Comparison of ENCODE assay signal across 30 cellular contexts in genomic region chr14:20215196-20215595, GRCh38. TPM values are rescaled to one million over a fixed set of nuclear protein-coding genes. Genes with fewer than 3 reads are reported as not detected.
DNase-seq lines count a peak whose midpoint lies in the region; ATAC-seq, FAIRE-seq and TF ChIP-seq lines count a peak whose summit lies in the region.
"Had no signal": no experiment of that assay in that cellular context is flagged by ENCODE, and none has a peak within 500 bp of the region (broad histone marks: within the 10 kb centered on the region; RNA-seq: fewer than 3 reads in every experiment).

No MANE protein-coding gene starts in this region.

- no peaks in the 10 kb centered on the region for H3K27me3 Mint-ChIP-seq in osteocyte (ENCODE audit: unreplicated experiment)

- no peaks in the 10 kb centered on the region for H3K9me1 ChIP-seq in K562 (ENCODE audit: control insufficient read depth, insufficient read depth, low read length)

- H3K4me1 ChIP-seq in K562 (replicated peaks in 1 of 2; ENCODE audit: control insufficient read depth in 2 of 2, insufficient read depth in 2 of 2, low read length in 2 of 2): peaks cover 0 to 8% of the 10 kb centered on the region in 2 experiments; a peak in 3 of 5 replicates

- TF ChIP-seq EP300 in K562 (IDR thresholded peaks at IDR 0.05; ENCODE audit: low read length): no peak

- POLR2A ChIA-PET in K562 (lab: Yijun Ruan, JAX): no interaction called here

- intact Hi-C loops in K562 (cut with micrococcal nuclease): no loop called here

- CTCF ChIA-PET in K562 (lab: Yijun Ruan, JAX; ENCODE audit: low intra/inter-chr PET ratio): no interaction called here

- H3K4me3 ChIP-seq in K562: no peak overlapping the region
- H3K4me3 ChIP-seq: A549 had no signal

- ATAC-seq in K562 (no peak), HG03175 (IDR thresholded peaks at IDR 0.05; ENCODE audit: unreplicated experiment) (no peak)
- ATAC-seq: A549, PC-3, Right ventricle myocardium inferior had no signal

- H3K79me2 ChIP-seq in K562 (ENCODE audit: control insufficient read depth, insufficient read depth, low read length): no peaks in the 10 kb centered on the region

- H4K20me1 ChIP-seq in K562 (replicated peaks; ENCODE audit: control insufficient read depth, insufficient read depth, low read length): no peaks in the 10 kb centered on the region

- TF ChIP-seq RAD21 in K562 (CRISPR knock-in tag; conservative IDR thresholded peaks at IDR 0.05 in 1 of 2, IDR thresholded peaks at IDR 0.05 in 1 of 2): no peak

- H3K27me3 ChIP-seq in K562 (ENCODE audit: control insufficient read depth in 2 of 2, insufficient read depth in 2 of 2, low read length in 2 of 2): no peaks in the 10 kb centered on the region

- no peaks in the 10 kb centered on the region for H3K4me1 Mint-ChIP-seq in osteocyte (ENCODE audit: unreplicated experiment)
- H3K4me1 Mint-ChIP-seq: CD4-positive, alpha-beta memory T cell; H9 had no signal

- H3K4me2 ChIP-seq in K562 (ENCODE audit: insufficient read depth, low read length): no peak overlapping the region
- H3K4me2 ChIP-seq: A549 had no signal

- WGBS in K562 (ENCODE audit: insufficient coverage, low coverage, missing lambda C conversion rate): 85% methylated on average over 2 of the region's 2 CpGs

- H3K27ac ChIP-seq in K562 (ENCODE audit: extremely low read depth, low read depth, low read length): no peak overlapping the region
- H3K27ac ChIP-seq: A549 had no signal

- H3K9me3 Mint-ChIP-seq in osteocyte (ENCODE audit: unreplicated experiment): peaks cover 30% of the 10 kb centered on the region

- no peaks in the 10 kb centered on the region for H3K36me3 Mint-ChIP-seq in osteocyte (ENCODE audit: unreplicated experiment)
- H3K36me3 Mint-ChIP-seq: CD4-positive, alpha-beta memory T cell had no signal

- no peak for TF ChIP-seq POLR2A in K562 (conservative IDR thresholded peaks at IDR 0.05)

- no peak overlapping the region for H2AFZ ChIP-seq in K562 (ENCODE audit: low read depth, low read length)

- no peak overlapping the region for H3K9ac ChIP-seq in K562 (ENCODE audit: insufficient read depth in 1 of 2, low read depth in 2 of 2, low read length in 2 of 2)

- no peak overlapping the region for H3K4me3 Mint-ChIP-seq in osteocyte (ENCODE audit: unreplicated experiment)
- H3K4me3 Mint-ChIP-seq: CD4-positive, alpha-beta memory T cell; H9 had no signal

- no peak overlapping the region for H3K27ac Mint-ChIP-seq in osteocyte (ENCODE audit: unreplicated experiment)
- H3K27ac Mint-ChIP-seq: CD4-positive, alpha-beta memory T cell; H9 had no signal

- no peak for FAIRE-seq in K562 (lab: Jason Lieb, UNC)
- FAIRE-seq: A549, GM19239 had no signal

- H3K36me3 ChIP-seq in K562 (ENCODE audit: control insufficient read depth, insufficient read depth, low read length): no peaks in the 10 kb centered on the region

- no peaks in the 10 kb centered on the region for H3K9me3 ChIP-seq in K562 (replicated peaks; ENCODE audit: control insufficient read depth, insufficient read depth, low read depth, low read length)

- peak; percentile 10 for DNase-seq in GM03348 (ENCODE audit: low spot score)
- peak; percentile 15 for DNase-seq in HS-5 (ENCODE audit: low read depth)
- DNase-seq in K562 (ENCODE audit: extremely low read depth in 1 of 4, low spot score in 3 of 4): no peak
- peak; percentile 55 for DNase-seq in myocyte (ENCODE audit: low read depth)
- no peak for DNase-seq in osteocyte (ENCODE audit: extremely low spot score, unreplicated experiment)
- DNase-seq in stimulated activated naive CD4-positive, alpha-beta T cell treated with Interleukin-2 at 50 U/mL for 16 hours (lab: John Stamatoyannopoulos, UW): no peak
- no peak for DNase-seq in NCI-H1694 treated with DMSO at 0.1 percent for 48 hours (lab: John Stamatoyannopoulos, UW)
- DNase-seq: C1 segment of cervical spinal cord; CD4-positive, alpha-beta memory T cell; COR-L47; DMS53; GDM1; H9; Karpas-422; NCI-H1092 treated with DMSO at 0.1 percent for 48 hours; NCI-H1436 treated with DMSO at 0.1 percent for 48 hours; NCI-H1930; NCI-H446 treated with DMSO at 0.1 percent for 48 hours; NCI-H526; NCI-H82; NK-92 treated with Interleukin-12 subunit alpha and Interleukin-12 subunit beta, amount 100 ng/mL, for 24 hours; PC-3; T-helper 1 cell had no signal

- no TSS peak for BruUV-seq in K562 (replicated peaks; lab: Mats Ljungman, UMichigan)

- in situ Hi-C loops in K562 (cut with MboI): no loop called here

- no peak for TF ChIP-seq CTCF in K562 (IDR thresholded peaks at IDR 0.05 in 2 of 3, conservative IDR thresholded peaks at IDR 0.05 in 1 of 3; ENCODE audit: insufficient read depth in 2 of 3, low read depth in 1 of 3, low read length in 3 of 3)
- no peak for TF ChIP-seq CTCF in osteocyte (IDR thresholded peaks at IDR 0.05)

RNA-seq across cellular contexts. Expression of gene OR11H6, which starts 8.3 kb away (rescaled TPM):
- not detected in 2 replicates for total RNA-seq in K562 (2011; cell fraction: chromatin; rRNA removed; ENCODE audit: low replicate concordance)
- not detected in 2 replicates for total RNA-seq in K562 (2011; cell fraction: nucleolus; rRNA removed)
- not detected in 2 replicates for total RNA-seq in K562 (2011; cell fraction: nucleoplasm; rRNA removed)
- not detected in 2 replicates for total RNA-seq in K562 (2014; rRNA removed)
- not detected in 2 replicates for total RNA-seq in K562 (2014; rRNA removed; fragmentation: Illumina TruSeq; extraction: Trizol)
- total RNA-seq in K562 (2015; rRNA removed; fragmentation: Illumina TruSeq; extraction: Trizol): not detected in 2 replicates
- total RNA-seq in K562 (2021): not detected in 2 replicates
- polyA plus RNA-seq in K562 (2011; rRNA removed): not detected in 2 replicates
- not detected in 2 replicates for polyA plus RNA-seq in K562 (2011; cell fraction: cytosol; rRNA removed)
- not detected in 2 replicates for polyA plus RNA-seq in K562 (2011; cell fraction: nucleus; rRNA removed)
- polyA plus RNA-seq in K562 (2012): not detected in 2 replicates
- not detected in 2 replicates for polyA plus RNA-seq in K562 (2014; fragmentation: Illumina TruSeq; extraction: Trizol)
- not detected for polyA plus RNA-seq in K562 (2014; fragmentation: Nextera tagmentation; extraction: Ambion mirVana)
- not detected in 2 replicates for polyA plus RNA-seq in K562 (2014; rRNA removed)
- not detected in 2 replicates for polyA minus RNA-seq in K562 (2011; rRNA and poly(A)+ RNA removed)
- polyA minus RNA-seq in K562 (2011; cell fraction: cytosol; rRNA and poly(A)+ RNA removed): not detected in 2 replicates
- polyA minus RNA-seq in K562 (2011; cell fraction: nucleus; rRNA and poly(A)+ RNA removed): not detected in 2 replicates
- total RNA-seq in myocyte: not detected in 2 replicates
- not detected for polyA plus RNA-seq in myocyte (2012)
- total RNA-seq in osteocyte: not detected in 2 replicates
- total RNA-seq: CD4-positive, alpha-beta memory T cell; Daoy; H9; M059J; PC-3; Right ventricle myocardium inferior; SK-MEL-5 had no signal
- polyA plus RNA-seq: A549; CD4-positive, alpha-beta memory T cell had no signal

RNA-seq across cellular contexts. Expression of gene OR11H7, which starts 13.6 kb away (rescaled TPM):
- total RNA-seq in K562 (2011; cell fraction: chromatin; rRNA removed; ENCODE audit: low replicate concordance): not detected in 2 replicates
- total RNA-seq in K562 (2011; cell fraction: nucleolus; rRNA removed): not detected in 2 replicates
- total RNA-seq in K562 (2011; cell fraction: nucleoplasm; rRNA removed): not detected in 2 replicates
- total RNA-seq in K562 (2014; rRNA removed): not detected in 2 replicates
- not detected in 2 replicates for total RNA-seq in K562 (2014; rRNA removed; fragmentation: Illumina TruSeq; extraction: Trizol)
- not detected in 2 replicates for total RNA-seq in K562 (2015; rRNA removed; fragmentation: Illumina TruSeq; extraction: Trizol)
- total RNA-seq in K562 (2021): not detected in 2 replicates
- polyA plus RNA-seq in K562 (2011; rRNA removed): not detected in 2 replicates
- polyA plus RNA-seq in K562 (2011; cell fraction: cytosol; rRNA removed): not detected in 2 replicates
- polyA plus RNA-seq in K562 (2011; cell fraction: nucleus; rRNA removed): not detected in 2 replicates
- not detected in 2 replicates for polyA plus RNA-seq in K562 (2012)
- not detected in 2 replicates for polyA plus RNA-seq in K562 (2014; fragmentation: Illumina TruSeq; extraction: Trizol)
- polyA plus RNA-seq in K562 (2014; fragmentation: Nextera tagmentation; extraction: Ambion mirVana): not detected
- polyA plus RNA-seq in K562 (2014; rRNA removed): not detected in 2 replicates
- not detected in 2 replicates for polyA minus RNA-seq in K562 (2011; rRNA and poly(A)+ RNA removed)
- polyA minus RNA-seq in K562 (2011; cell fraction: cytosol; rRNA and poly(A)+ RNA removed): not detected in 2 replicates
- polyA minus RNA-seq in K562 (2011; cell fraction: nucleus; rRNA and poly(A)+ RNA removed): not detected in 2 replicates
- total RNA-seq in myocyte: not detected in 2 replicates
- not detected for polyA plus RNA-seq in myocyte (2012)
- total RNA-seq in osteocyte: not detected in 2 replicates
- total RNA-seq: CD4-positive, alpha-beta memory T cell; Daoy; H9; M059J; PC-3; Right ventricle myocardium inferior; SK-MEL-5 had no signal
- polyA plus RNA-seq: A549; CD4-positive, alpha-beta memory T cell had no signal

RNA-seq across cellular contexts. Expression of gene OR11H4, which starts 23.9 kb away (rescaled TPM):
- total RNA-seq in K562 (2011; cell fraction: chromatin; rRNA removed; ENCODE audit: low replicate concordance): not detected in 2 replicates
- not detected in 2 replicates for total RNA-seq in K562 (2011; cell fraction: nucleolus; rRNA removed)
- not detected in 2 replicates for total RNA-seq in K562 (2011; cell fraction: nucleoplasm; rRNA removed)
- total RNA-seq in K562 (2014; rRNA removed) (not detected in 2 replicates), K562 (2014; rRNA removed; fragmentation: Illumina TruSeq; extraction: Trizol) (not detected in 2 replicates), K562 (2015; rRNA removed; fragmentation: Illumina TruSeq; extraction: Trizol) (not detected in 2 replicates), K562 (2021) (not detected in 2 replicates), myocyte (not detected in 2 replicates), osteocyte (not detected in 2 replicates)
- polyA plus RNA-seq in K562 (2011; rRNA removed) (not detected in 2 replicates), K562 (2014; fragmentation: Illumina TruSeq; extraction: Trizol) (not detected in 2 replicates), K562 (2014; fragmentation: Nextera tagmentation; extraction: Ambion mirVana) (not detected), K562 (2014; rRNA removed) (not detected in 2 replicates)
- not detected in 2 replicates for polyA plus RNA-seq in K562 (2011; cell fraction: cytosol; rRNA removed)
- polyA plus RNA-seq in K562 (2011; cell fraction: nucleus; rRNA removed): not detected in 2 replicates
- not detected in 2 replicates for polyA plus RNA-seq in K562 (2012)
- not detected in 2 replicates for polyA minus RNA-seq in K562 (2011; rRNA and poly(A)+ RNA removed)
- polyA minus RNA-seq in K562 (2011; cell fraction: cytosol; rRNA and poly(A)+ RNA removed): not detected in 2 replicates
- not detected in 2 replicates for polyA minus RNA-seq in K562 (2011; cell fraction: nucleus; rRNA and poly(A)+ RNA removed)
- not detected for polyA plus RNA-seq in myocyte (2012)
- total RNA-seq: CD4-positive, alpha-beta memory T cell; Daoy; H9; M059J; PC-3; Right ventricle myocardium inferior; SK-MEL-5 had no signal
- polyA plus RNA-seq: A549; CD4-positive, alpha-beta memory T cell had no signal

RNA-seq across cellular contexts. Expression of gene OR11G2, which starts 24.5 kb away (rescaled TPM):
- not detected in 2 replicates for total RNA-seq in K562 (2011; cell fraction: chromatin; rRNA removed; ENCODE audit: low replicate concordance)
- total RNA-seq in K562 (2011; cell fraction: nucleolus; rRNA removed): not detected in 2 replicates
- total RNA-seq in K562 (2011; cell fraction: nucleoplasm; rRNA removed): not detected in 2 replicates
- total RNA-seq in K562 (2014; rRNA removed): not detected in 2 replicates
- not detected in 2 replicates for total RNA-seq in K562 (2014; rRNA removed; fragmentation: Illumina TruSeq; extraction: Trizol)
- total RNA-seq in K562 (2015; rRNA removed; fragmentation: Illumina TruSeq; extraction: Trizol): not detected in 2 replicates
- total RNA-seq in K562 (2021): not detected in 2 replicates
- not detected in 2 replicates for polyA plus RNA-seq in K562 (2011; rRNA removed)
- not detected in 2 replicates for polyA plus RNA-seq in K562 (2011; cell fraction: cytosol; rRNA removed)
- not detected in 2 replicates for polyA plus RNA-seq in K562 (2011; cell fraction: nucleus; rRNA removed)
- polyA plus RNA-seq in K562 (2012): not detected in 2 replicates
- not detected in 2 replicates for polyA plus RNA-seq in K562 (2014; fragmentation: Illumina TruSeq; extraction: Trizol)
- polyA plus RNA-seq in K562 (2014; fragmentation: Nextera tagmentation; extraction: Ambion mirVana): not detected
- polyA plus RNA-seq in K562 (2014; rRNA removed): not detected in 2 replicates
- not detected in 2 replicates for polyA minus RNA-seq in K562 (2011; rRNA and poly(A)+ RNA removed)
- polyA minus RNA-seq in K562 (2011; cell fraction: cytosol; rRNA and poly(A)+ RNA removed): not detected in 2 replicates
- polyA minus RNA-seq in K562 (2011; cell fraction: nucleus; rRNA and poly(A)+ RNA removed): not detected in 2 replicates
- total RNA-seq in myocyte: not detected in 2 replicates
- not detected for polyA plus RNA-seq in myocyte (2012)
- not detected in 2 replicates for total RNA-seq in osteocyte
- total RNA-seq: CD4-positive, alpha-beta memory T cell; Daoy; H9; M059J; PC-3; Right ventricle myocardium inferior; SK-MEL-5 had no signal
- polyA plus RNA-seq: A549; CD4-positive, alpha-beta memory T cell had no signal

Comparison
In these comparisons a context has a peak if more than half of its experiments do, and no peak if none do; other contexts are left out.
1. DNase-seq: peak in GM03348 (single experiment), HS-5 (single experiment) and myocyte (single experiment); none in K562 (0 of 4), osteocyte (single experiment), stimulated activated naive CD4-positive, alpha-beta T cell treated with Interleukin-2 at 50 U/mL for 16 hours (single experiment) and NCI-H1694 treated with DMSO at 0.1 percent for 48 hours (single experiment).